14 cellular contexts compared by ENCODE assay signal in the genomic region with DNA sequence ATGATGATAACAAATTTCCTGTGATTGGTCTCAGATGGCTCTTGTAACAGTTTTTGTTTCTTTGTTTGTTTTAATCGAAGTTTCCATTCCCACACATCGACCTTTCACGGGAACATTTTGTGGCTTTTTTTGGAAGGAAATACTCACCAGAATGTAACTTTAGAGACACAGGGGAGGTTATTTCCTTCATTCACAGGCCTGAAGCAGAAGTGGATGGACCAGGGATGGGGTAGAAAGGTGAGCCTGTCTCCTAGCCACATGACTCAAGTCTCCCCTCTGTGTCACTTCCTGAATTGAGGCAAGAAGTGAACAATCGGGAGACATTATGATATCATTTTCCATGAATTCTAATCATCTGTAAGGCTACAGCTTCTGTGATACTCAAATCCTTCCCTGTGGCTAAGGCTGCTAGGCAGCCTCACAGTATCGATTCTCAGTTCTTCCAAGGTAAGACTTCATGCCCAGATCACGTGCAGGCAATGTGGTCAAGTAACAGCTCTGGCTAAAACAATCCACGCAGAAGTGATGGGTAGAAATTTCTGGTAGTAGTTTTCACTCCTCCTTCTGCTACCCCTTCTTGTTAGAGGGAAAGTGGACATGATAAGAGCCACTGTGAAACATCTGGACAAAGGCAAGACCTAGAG.
A peak's percentile ranks its signal among the peaks of the same experiment; 100 is the strongest.
DNase-seq lines count a peak whose midpoint lies in the region; ATAC-seq lines count a peak whose summit lies in the region.
"Had no signal": no experiment of that assay in that cellular context is flagged by ENCODE, and none has a peak within 500 bp of the region (broad histone marks: within the 10 kb centered on the region; RNA-seq: fewer than 3 reads in every experiment).

No MANE protein-coding gene starts in this region.

- peak overlapping the region; percentile 75 for H3K27ac ChIP-seq in caudate nucleus (ENCODE audit: low read depth, low read length)
- H3K27ac ChIP-seq in mesodermal cell (ENCODE audit: low read depth, low read length, severe bottlenecking), result peak overlapping the region; percentile 1
- H3K27ac ChIP-seq: ovary, transverse colon had no signal

- H3K27me3 ChIP-seq in HAP-1 (ENCODE audit: low read depth), result no peaks in the 10 kb centered on the region
- H3K27me3 ChIP-seq: ovary, transverse colon had no signal

- 96 to 100% methylated on average over 2 to 3 of the region's 7 CpGs for WGBS in mesodermal cell (ENCODE audit: insufficient coverage in 2 of 2), 2 experiments

- no peak for ATAC-seq in esophagus mucosa
- ATAC-seq: effector memory CD8-positive, alpha-beta T cell had no signal

- peak; percentile 0 to 1 for DNase-seq in stimulated activated CD4-positive, alpha-beta T cell treated with anti-CD3 and anti-CD28 coated beads, Interleukin-15, amount 100 ng/mL, for 48 hours (ENCODE audit: low read depth in 2 of 2)
- DNase-seq in stimulated activated CD4-positive, alpha-beta T cell treated with anti-CD3 and anti-CD28 coated beads, Interleukin-4, amount 100 ng/mL, for 1 hour, result no peak
- no peak for DNase-seq in caudate nucleus (lab: John Stamatoyannopoulos, UW)
- no peak for DNase-seq in NCI-H2081 (lab: John Stamatoyannopoulos, UW)
- no peak for DNase-seq in HAP-1 (ENCODE audit: low spot score in 2 of 2)
- DNase-seq in NOMO-1 (lab: John Stamatoyannopoulos, UW; ENCODE audit: unreplicated experiment in 2 of 2), result no peak
- DNase-seq: effector memory CD8-positive, alpha-beta T cell; HCEC 1CT; Karpas-422; NCI-H510A; ovary; transverse colon had no signal

- H3K4me3 ChIP-seq in mesodermal cell (ENCODE audit: extremely low read depth, insufficient read depth, low read length, poor library complexity, severe bottlenecking) (no peak overlapping the region), HAP-1 (no peak overlapping the region)
- H3K4me3 ChIP-seq: ovary, transverse colon had no signal

- H3K36me3 ChIP-seq in mesodermal cell (ENCODE audit: control insufficient read depth, insufficient read depth, low read length), result no peaks in the 10 kb centered on the region
- H3K36me3 ChIP-seq in HAP-1 (replicated peaks), result no peaks in the 10 kb centered on the region
- H3K36me3 ChIP-seq: ovary, transverse colon had no signal

- in situ Hi-C loops in HAP-1 (cut with MboI; ENCODE audit: low sequenced_read_pairs), result no loop called here

- no peaks in the 10 kb centered on the region for H3K9me3 ChIP-seq in mesodermal cell (ENCODE audit: control insufficient read depth, low read length)
- no peaks in the 10 kb centered on the region for H3K9me3 ChIP-seq in HAP-1
- H3K9me3 ChIP-seq: ovary, transverse colon had no signal

- no peaks in the 10 kb centered on the region for H3K4me1 ChIP-seq in mesodermal cell (ENCODE audit: control insufficient read depth, insufficient read depth, low read length, poor library complexity, severe bottlenecking)
- H3K4me1 ChIP-seq in HAP-1, result no peaks in the 10 kb centered on the region
- H3K4me1 ChIP-seq: transverse colon had no signal

Comparison
In these comparisons a context has a peak if more than half of its experiments do, and no peak if none do; other contexts are left out.
1. DNase-seq: peak in stimulated activated CD4-positive, alpha-beta T cell treated with anti-CD3 and anti-CD28 coated beads, Interleukin-15, amount 100 ng/mL, for 48 hours (2 of 2); none in stimulated activated CD4-positive, alpha-beta T cell treated with anti-CD3 and anti-CD28 coated beads, Interleukin-4, amount 100 ng/mL, for 1 hour (single experiment), caudate nucleus (0 of 61), NCI-H2081 (0 of 2), HAP-1 (0 of 2) and NOMO-1 (0 of 2).